Comparison of ENCODE assay signal across 15 cellular contexts in the genomic region with DNA sequence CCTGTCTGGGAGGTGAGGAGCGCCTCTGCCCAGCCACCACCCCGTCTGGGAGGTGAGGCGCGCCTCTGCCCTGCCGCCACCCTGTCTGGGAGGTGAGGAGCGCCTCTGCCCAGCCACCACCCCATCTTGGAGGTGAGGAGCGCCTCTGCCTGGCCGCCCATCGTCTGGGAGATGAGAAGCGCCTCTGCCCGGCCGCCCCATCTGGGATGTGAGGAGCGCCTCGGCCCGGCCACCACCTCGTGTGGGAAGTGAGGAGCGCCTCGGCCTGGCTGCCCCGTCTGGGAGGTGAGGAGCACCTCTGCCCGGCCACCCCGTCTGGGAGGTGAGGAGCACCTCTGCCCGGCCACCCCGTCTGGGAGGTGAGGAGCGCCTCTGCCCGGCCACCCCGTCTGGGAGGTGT. TPM values are rescaled to one million over a fixed set of nuclear protein-coding genes. Genes with fewer than 3 reads are reported as not detected.
"Had no signal": no experiment of that assay in that cellular context is flagged by ENCODE, and none has a peak within 500 bp of the region (broad histone marks: within the 10 kb centered on the region; RNA-seq: fewer than 3 reads in every experiment).

No MANE protein-coding gene starts in this region.

RNA-seq across cellular contexts. Expression of gene SLC35G4, which starts 38.4 kb away (rescaled TPM):
- total RNA-seq: activated B cell treated with CpG ODN at 0.5 μM for 24 hours; activated CD4-positive, alpha-beta memory T cell treated with anti-CD3 and anti-CD28 coated beads for 36 hours; activated CD4-positive, alpha-beta memory T cell treated with anti-CD3 and anti-CD28 coated beads, Interleukin-2, amount 10 ng/mL, durations not matched to agents 7 days and 5 days; activated CD4-positive, alpha-beta T cell treated with anti-CD3 and anti-CD28 coated beads for 36 hours; activated CD4-positive, alpha-beta T cell treated with anti-CD3 and anti-CD28 coated beads, Interleukin-2, amount 10 ng/mL, durations not matched to agents 24 days and 14 days; activated CD4-positive, alpha-beta T cell treated with anti-CD3 and anti-CD28 coated beads, Interleukin-2, amount 10 ng/mL, durations not matched to agents 7 days and 5 days; activated CD8-positive, alpha-beta memory T cell treated with anti-CD3 and anti-CD28 coated beads for 36 hours; activated CD8-positive, alpha-beta memory T cell treated with anti-CD3 and anti-CD28 coated beads, Interleukin-2, amount 10 ng/mL, durations not matched to agents 7 days and 5 days; activated CD8-positive, alpha-beta T cell treated with anti-CD3 and anti-CD28 coated beads for 36 hours; activated CD8-positive, alpha-beta T cell treated with anti-CD3 and anti-CD28 coated beads, Interleukin-2, amount 10 ng/mL, durations not matched to agents 7 days and 5 days; T-cell; T-helper 1 cell treated with Interleukin-12 subunit alpha and Interleukin-12 subunit beta and Interleukin-4 antibody, amounts not matched to agents 30 ng/mL and 1 ng/mL, for 36 hours; T-helper 17 cell; T-helper 2 cell treated with Interferon-gamma antibody and Interleukin-4, amounts not matched to agents 100 ng/mL and 5 ng/mL, for 36 hours; WTC11 had no signal

RNA-seq across cellular contexts. Expression of gene GNAL, which starts 41.3 kb away (rescaled TPM):
- total RNA-seq: activated B cell treated with CpG ODN at 0.5 μM for 24 hours; activated CD8-positive, alpha-beta T cell treated with anti-CD3 and anti-CD28 coated beads, Interleukin-2, amount 10 ng/mL, durations not matched to agents 7 days and 5 days had no signal
